Comparison of ENCODE assay signal across 25 cellular contexts in genomic region chr14:78178971-78179370, GRCh38.
"Had no signal": no experiment of that assay in that cellular context is flagged by ENCODE, and none has a peak within 500 bp of the region (broad histone marks: within the 10 kb centered on the region; RNA-seq: fewer than 3 reads in every experiment).

No MANE protein-coding gene starts in this region.

- FAIRE-seq: RCC 7860 had no signal

- DNase-seq: Karpas-422, KBM-7, MM.1S, MV-4-11, NCI-H1092, NCI-H1105, NCI-H1417 treated with DMSO at 0.1 percent for 48 hours, NCI-H1436 treated with DMSO at 0.1 percent for 48 hours, NCI-H1694 treated with DMSO at 0.1 percent for 48 hours, NCI-H187 treated with DMSO at 0.1 percent for 48 hours, NCI-H2029, NCI-H2081, NCI-H2171 treated with DMSO at 0.1 percent for 48 hours, NCI-H2227 treated with DMSO at 0.1 percent for 48 hours, NCI-H345, NCI-H446, NCI-H510A treated with DMSO at 0.1 percent for 48 hours, NCI-H524 treated with DMSO at 0.1 percent for 48 hours, NCI-H526 treated with DMSO at 0.1 percent for 48 hours, NCI-H774, PC-9, SHP77, SIG-M5, SJCRH30 had no signal
